ENCODE assay signal across 1 cellular context in genomic region chr9:129437626-129438323, GRCh38.
TF ChIP-seq lines count a peak whose summit lies in the region.

No MANE protein-coding gene starts in this region.

TF ChIP-seq in liver, 16 proteins besides CTCF, POLR2A, EP300 and RAD21 (continued from another document):
- no peak for TF ChIP-seq ATF3 (IDR thresholded peaks at IDR 0.05)
- no peak for TF ChIP-seq TAF1 (conservative IDR thresholded peaks at IDR 0.05)
- no peak for TF ChIP-seq YY1 (IDR thresholded peaks at IDR 0.05)
- no peak for TF ChIP-seq SP1 (IDR thresholded peaks at IDR 0.05)
- no peak for TF ChIP-seq EGR1 (IDR thresholded peaks at IDR 0.05; ENCODE audit: low read depth in 2 of 2)
- TF ChIP-seq MAX (IDR thresholded peaks at IDR 0.05): no peak
- TF ChIP-seq NR2F2 (IDR thresholded peaks at IDR 0.05): no peak
- TF ChIP-seq FOXA2 (IDR thresholded peaks at IDR 0.05): no peak
- no peak for TF ChIP-seq GABPA (IDR thresholded peaks at IDR 0.05 in 1 of 2, conservative IDR thresholded peaks at IDR 0.05 in 1 of 2)
- no peak for TF ChIP-seq HNF4A (conservative IDR thresholded peaks at IDR 0.05)
